Comparison of ENCODE assay signal across 24 cellular contexts in the genomic region with DNA sequence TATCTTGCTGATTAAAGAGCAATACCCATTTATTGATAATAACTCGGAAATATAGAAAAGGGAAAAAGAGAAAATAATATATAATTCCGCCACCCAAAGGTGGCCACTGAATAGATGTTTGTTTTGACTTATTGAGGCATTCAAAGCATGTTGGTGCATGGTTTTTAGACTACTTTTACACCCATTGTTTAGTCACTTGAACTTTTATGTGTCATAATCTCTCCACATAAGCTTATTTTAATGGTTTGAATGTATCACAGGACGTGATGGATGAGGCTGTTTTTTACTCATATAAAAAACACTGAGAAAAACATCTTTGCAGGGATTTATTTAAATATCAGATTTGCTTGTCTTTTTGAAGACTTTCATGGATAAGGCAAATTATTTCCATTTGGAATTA.
DNase-seq lines count a peak whose midpoint lies in the region; ATAC-seq and TF ChIP-seq lines count a peak whose summit lies in the region.
"Had no signal": no experiment of that assay in that cellular context is flagged by ENCODE, and none has a peak within 500 bp of the region (broad histone marks: within the 10 kb centered on the region; RNA-seq: fewer than 3 reads in every experiment).

No MANE protein-coding gene starts in this region.

- TF ChIP-seq CTCF in mesothelial cell of epicardium (IDR thresholded peaks at IDR 0.05; ENCODE audit: unreplicated experiment) = no peak
- TF ChIP-seq CTCF in CD14-positive monocyte (IDR thresholded peaks at IDR 0.05) = no peak

- H3K79me2 ChIP-seq in GM23248 (ENCODE audit: insufficient read depth) = no peaks in the 10 kb centered on the region

- H4K20me1 ChIP-seq in GM23248 (ENCODE audit: insufficient read depth) = no peaks in the 10 kb centered on the region

- H3K4me1 ChIP-seq in GM23248 (ENCODE audit: insufficient read depth) = no peaks in the 10 kb centered on the region; the same call in none of the 2 replicates
- H3K4me1 ChIP-seq in SJSA1 (replicated peaks) = peaks cover 46% of the 10 kb centered on the region
- peaks cover 11 to 26% of the 10 kb centered on the region in 2 donors for H3K4me1 ChIP-seq in esophagus (ENCODE audit: control insufficient read depth in 2 of 2, insufficient read depth in 2 of 2, low read length in 1 of 2)

- ATAC-seq in HG02588 (IDR thresholded peaks at IDR 0.05; ENCODE audit: unreplicated experiment) = no peak
- ATAC-seq: CD8-positive, alpha-beta T cell; PC-3 had no signal

- no peak overlapping the region for H2AFZ ChIP-seq in GM23248

- H3K4me1 Mint-ChIP-seq in mesothelial cell of epicardium (peaks cover 79% of the 10 kb centered on the region), CD14-positive monocyte (peaks cover 27% of the 10 kb centered on the region)

- H3K9me3 Mint-ChIP-seq in mesothelial cell of epicardium = no peaks in the 10 kb centered on the region
- peaks cover 0 to 2% (median 0%) of the 10 kb centered on the region in 7 donors for H3K9me3 Mint-ChIP-seq in CD14-positive monocyte
- H3K9me3 Mint-ChIP-seq: CD8-positive, alpha-beta T cell had no signal

- in situ Hi-C loops in GM23248 (cut with MboI) = no loop called here

- H3K27ac ChIP-seq in GM23248 (no peak overlapping the region), SJSA1 (peak overlapping the region; percentile 20), esophagus (ENCODE audit: low read depth in 2 of 2, low read length in 1 of 2) (peak overlapping the region; percentile 57 to 73)
- H3K27ac ChIP-seq: HL-60 had no signal

- H3K4me2 ChIP-seq in GM23248 (ENCODE audit: unreplicated experiment) = no peak overlapping the region

- H3K4me3 Mint-ChIP-seq in mesothelial cell of epicardium (no peak overlapping the region), CD14-positive monocyte (no peak overlapping the region)
- H3K4me3 Mint-ChIP-seq: CD8-positive, alpha-beta T cell had no signal

- H3K27me3 Mint-ChIP-seq in mesothelial cell of epicardium (ENCODE audit: low read depth) (no peaks in the 10 kb centered on the region), CD14-positive monocyte (ENCODE audit: low read depth in 3 of 3) (peaks cover 7 to 28% (median 25%) of the 10 kb centered on the region in 3 donors)

- no peaks in the 10 kb centered on the region for H3K9me3 ChIP-seq in GM23248 (ENCODE audit: low read depth)
- H3K9me3 ChIP-seq in SJSA1 (replicated peaks) = no peaks in the 10 kb centered on the region
- no peaks in the 10 kb centered on the region for H3K9me3 ChIP-seq in esophagus (ENCODE audit: control insufficient read depth in 2 of 2, insufficient read depth in 1 of 2, low read depth in 1 of 2, low read length in 1 of 2)
- H3K9me3 ChIP-seq: Caco-2 had no signal

- no peak overlapping the region for H3K4me3 ChIP-seq in GM23248
- H3K4me3 ChIP-seq in SJSA1 = no peak overlapping the region
- H3K4me3 ChIP-seq in esophagus (ENCODE audit: low read depth in 1 of 2, low read length in 2 of 2) = no peak overlapping the region

- no peak overlapping the region for H3K9ac ChIP-seq in GM23248

- DNase-seq in GM23248 = peak; percentile 36
- peak in 1 of 2 experiments; percentile 71 for DNase-seq in SJSA1 (ENCODE audit: low read depth in 1 of 2, low spot score in 2 of 2)
- no peak for DNase-seq in mesothelial cell of epicardium (ENCODE audit: low spot score in 2 of 2, unreplicated experiment in 2 of 2)
- no peak for DNase-seq in NCI-H1436 treated with DMSO at 0.1 percent for 48 hours (lab: John Stamatoyannopoulos, UW)
- no peak for DNase-seq in CD14-positive monocyte (ENCODE audit: low spot score)
- DNase-seq in DMS153 (lab: John Stamatoyannopoulos, UW) = no peak
- DNase-seq: C1 segment of cervical spinal cord; Caco-2; CD8-positive, alpha-beta T cell; DMS79; EL; GF-D8; HCEC 1CT; NCI-H1105; NCI-H2029; NCI-H446; NCI-H524 treated with DMSO at 0.1 percent for 48 hours; NCI-H774; PC-3; Right ventricle myocardium superior; SW 1271 had no signal

- H3K36me3 ChIP-seq in GM23248 (ENCODE audit: low read depth) = no peaks in the 10 kb centered on the region
- no peaks in the 10 kb centered on the region for H3K36me3 ChIP-seq in SJSA1
- no peaks in the 10 kb centered on the region for H3K36me3 ChIP-seq in esophagus (ENCODE audit: control insufficient read depth in 2 of 2, insufficient read depth in 2 of 2, low read length in 1 of 2)

- intact Hi-C loops in CD14-positive monocyte (cut with micrococcal nuclease) = no loop called here

- H3K27ac Mint-ChIP-seq in mesothelial cell of epicardium = peak overlapping the region; percentile 51
- H3K27ac Mint-ChIP-seq in CD14-positive monocyte = no peak overlapping the region
- H3K27ac Mint-ChIP-seq: CD8-positive, alpha-beta T cell had no signal

- peaks cover 4% of the 10 kb centered on the region; the same call in 1 of the 2 replicates for H3K27me3 ChIP-seq in GM23248 (replicated peaks; ENCODE audit: insufficient read depth)
- H3K27me3 ChIP-seq in SJSA1 (replicated peaks) = no peaks in the 10 kb centered on the region
- H3K27me3 ChIP-seq in esophagus (ENCODE audit: control insufficient read depth in 1 of 2, insufficient read depth in 2 of 2, low read length in 2 of 2) = no peaks in the 10 kb centered on the region

- WGBS in GM23248 (ENCODE audit: low coverage in 1 of 2, low lambda C conversion rate in 2 of 2, missing lambda C conversion rate in 2 of 2), 2 experiments = 90% methylated on average over 3 of the region's 3 CpGs
- 59 to 67% methylated on average over 3 of the region's 3 CpGs for WGBS in esophagus, 2 donors

- H3K36me3 Mint-ChIP-seq in mesothelial cell of epicardium = no peaks in the 10 kb centered on the region
- H3K36me3 Mint-ChIP-seq in CD14-positive monocyte = no peaks in the 10 kb centered on the region
- H3K36me3 Mint-ChIP-seq: CD8-positive, alpha-beta T cell had no signal

- H3K9me2 ChIP-seq in GM23248 (ENCODE audit: insufficient read depth) = no peaks in the 10 kb centered on the region

- no peaks in the 10 kb centered on the region for H3F3A ChIP-seq in GM23248 (ENCODE audit: insufficient read depth)
